ENCODE assay signal across 26 cellular contexts in genomic region chr16:17246577-17246885, GRCh38.
"Had no signal": no experiment of that assay in that cellular context is flagged by ENCODE, and none has a peak within 500 bp of the region (broad histone marks: within the 10 kb centered on the region; RNA-seq: fewer than 3 reads in every experiment).

No MANE protein-coding gene starts in this region.

- ATAC-seq: esophagus mucosa, gastroesophageal sphincter, right lobe of liver had no signal

- H3K27ac ChIP-seq: dorsolateral prefrontal cortex, epithelial cell of prostate, gastroesophageal sphincter, neutrophil, parathyroid adenoma, right lobe of liver, thyroid gland, vagina had no signal

- H3K4me3 ChIP-seq: dorsolateral prefrontal cortex, gastroesophageal sphincter, lung, right lobe of liver, stomach, thyroid gland, vagina had no signal

- H3K36me3 ChIP-seq: gastroesophageal sphincter, neutrophil, right lobe of liver, stomach, thyroid gland, vagina had no signal

- H3K4me3 Mint-ChIP-seq: immature natural killer cell, memory B cell, natural killer cell, neural crest cell had no signal

- H3K9me3 Mint-ChIP-seq: immature natural killer cell, memory B cell, natural killer cell, neural crest cell had no signal

- H3K4me1 ChIP-seq: gastroesophageal sphincter, parathyroid adenoma, right lobe of liver, thyroid gland, vagina had no signal

- H3K79me2 ChIP-seq: parathyroid adenoma had no signal

- DNase-seq: dorsolateral prefrontal cortex; effector CD4-positive, alpha-beta T cell; foreskin fibroblast; glutamatergic neuron; immature natural killer cell; islet precursor cell; kidney glomerular epithelial cell; natural killer cell; right lobe of liver; small intestine; stimulated activated CD4-positive, alpha-beta T cell treated with anti-CD3 and anti-CD28 coated beads, Interleukin-15, amount 100 ng/mL, for 24 hours; stimulated activated CD4-positive, alpha-beta T cell treated with anti-CD3 and anti-CD28 coated beads, Interleukin-2, amount 100 ng/mL, for 48 hours; stimulated activated naive CD4-positive, alpha-beta T cell treated with Interleukin-2 at 50 U/mL for 16 hours; thyroid gland; trophoblast cell had no signal

- H3K27ac Mint-ChIP-seq: memory B cell, progenitor cell of endocrine pancreas had no signal

- H3K27me3 ChIP-seq: dorsolateral prefrontal cortex, gastroesophageal sphincter, neutrophil, right lobe of liver, stomach, thyroid gland, vagina had no signal

- H3K27me3 Mint-ChIP-seq: memory B cell, progenitor cell of endocrine pancreas had no signal

- H2AFZ ChIP-seq: parathyroid adenoma had no signal

- H3K36me3 Mint-ChIP-seq: natural killer cell had no signal
